ENCODE assay signal across 1 cellular context in genomic region chr10:49379596-49380410, GRCh38.
TF ChIP-seq lines count a peak whose summit lies in the region.

No MANE protein-coding gene starts in this region.

TF ChIP-seq in SK-N-SH treated with all-trans-retinoic acid at 6 μM for 48 hours, 23 proteins besides CTCF, POLR2A, EP300 and RAD21 (continued from another document):
- TF ChIP-seq TSHZ2 (CRISPR knock-in tag; IDR thresholded peaks at IDR 0.05) (no peak), TCF4 (CRISPR knock-in tag; IDR thresholded peaks at IDR 0.05; ENCODE audit: borderline replicate concordance) (no peak), ESRRG (CRISPR knock-in tag; IDR thresholded peaks at IDR 0.05) (no peak), ZC3H10 (CRISPR knock-in tag; IDR thresholded peaks at IDR 0.05) (no peak), CREB5 (CRISPR knock-in tag; IDR thresholded peaks at IDR 0.05; ENCODE audit: low read depth) (no peak), ZNF8 (CRISPR knock-in tag; IDR thresholded peaks at IDR 0.05) (no peak), RARB (CRISPR knock-in tag; IDR thresholded peaks at IDR 0.05) (no peak), ZNF70 (CRISPR knock-in tag; IDR thresholded peaks at IDR 0.05) (no peak), ZNF565 (CRISPR knock-in tag; conservative IDR thresholded peaks at IDR 0.05; ENCODE audit: low read depth) (no peak), ISL1 (CRISPR knock-in tag; IDR thresholded peaks at IDR 0.05) (no peak), ZFP3 (CRISPR knock-in tag; IDR thresholded peaks at IDR 0.05) (no peak), POU6F1 (CRISPR knock-in tag; IDR thresholded peaks at IDR 0.05; ENCODE audit: borderline replicate concordance, low read depth) (no peak), BACH2 (CRISPR knock-in tag; IDR thresholded peaks at IDR 0.05; ENCODE audit: borderline replicate concordance) (no peak), OSR1 (CRISPR knock-in tag; IDR thresholded peaks at IDR 0.05) (no peak), GLIS3 (CRISPR knock-in tag; IDR thresholded peaks at IDR 0.05) (no peak), CSRNP3 (CRISPR knock-in tag; IDR thresholded peaks at IDR 0.05) (no peak), PPARA (CRISPR knock-in tag; IDR thresholded peaks at IDR 0.05; ENCODE audit: borderline replicate concordance) (no peak), TOX (CRISPR knock-in tag; IDR thresholded peaks at IDR 0.05; ENCODE audit: borderline replicate concordance) (no peak)
